ENCODE assay signal across 24 cellular contexts in the genomic region with DNA sequence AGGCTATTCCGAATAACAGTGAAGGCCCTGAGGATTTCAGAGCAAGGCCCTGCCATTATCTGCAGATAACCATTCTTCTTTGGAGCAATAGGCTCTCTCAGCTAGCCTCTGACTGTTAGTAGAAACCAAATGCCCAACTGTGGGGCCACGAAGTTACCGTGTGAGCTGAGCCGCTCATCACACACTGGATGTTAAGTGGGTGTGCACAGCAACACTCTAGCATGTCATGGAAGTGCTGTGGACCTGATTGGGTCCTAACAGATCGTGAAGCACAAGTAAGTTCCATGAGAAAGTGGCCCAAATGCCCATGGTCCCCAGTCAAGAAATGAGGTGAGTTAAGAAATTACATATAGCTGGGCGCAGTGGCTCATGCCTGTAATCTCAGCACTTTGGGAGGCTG.
"Had no signal": no experiment of that assay in that cellular context is flagged by ENCODE, and none has a peak within 500 bp of the region (broad histone marks: within the 10 kb centered on the region; RNA-seq: fewer than 3 reads in every experiment).

No MANE protein-coding gene starts in this region.

- H3K4me1 ChIP-seq: stomach, suprapubic skin, thyroid gland, tibial artery, tibial nerve, transverse colon, upper lobe of left lung, upper lobe of right lung, uterus, vagina had no signal

- H3K4me3 ChIP-seq: stomach, suprapubic skin, thoracic aorta, thyroid gland, tibial artery, tibial nerve, transverse colon, upper lobe of left lung, upper lobe of right lung, uterus, vagina had no signal

- H3K27me3 ChIP-seq: stomach, suprapubic skin, testis, thyroid gland, tibial artery, tibial nerve, transverse colon, upper lobe of left lung, upper lobe of right lung, uterus, vagina had no signal

- H3K36me3 ChIP-seq: stomach, suprapubic skin, thoracic aorta, thyroid gland, tibial artery, tibial nerve, transverse colon, upper lobe of left lung, upper lobe of right lung, uterus, vagina had no signal

- H3K27ac ChIP-seq: stomach, suprapubic skin, testis, thoracic aorta, thyroid gland, tibial artery, tibial nerve, transverse colon, upper lobe of left lung, upper lobe of right lung, uterus, vagina had no signal

- H3K9me3 ChIP-seq: suprapubic skin, testis, thoracic aorta, thyroid gland, transverse colon, upper lobe of left lung, upper lobe of right lung, uterus, vagina had no signal

- DNase-seq: stimulated activated CD4-positive, alpha-beta T cell treated with anti-CD3 and anti-CD28 coated beads, Interleukin-2, amount 100 ng/mL, for 48 hours; stimulated activated CD4-positive, alpha-beta T cell treated with anti-CD3 and anti-CD28 coated beads, Interleukin-4, amount 100 ng/mL, for 1 hour; stimulated activated CD4-positive, alpha-beta T cell treated with anti-CD3 and anti-CD28 coated beads, Interleukin-4, amount 100 ng/mL, for 24 hours; stimulated activated CD4-positive, alpha-beta T cell treated with anti-CD3 and anti-CD28 coated beads, Interleukin-4, amount 100 ng/mL, for 4 hours; stimulated activated CD8-positive, alpha-beta memory T cell treated with anti-CD3 and anti-CD28 coated beads, Interleukin-4, amount 100 ng/mL, for 48 hours; stimulated activated naive B cell treated with anti-CD40 and anti-IgM and Interleukin-4, amounts not matched to agents 10 μg/mL and 1 μg/mL and 100 μg/mL, for 72 hours; stimulated activated naive CD4-positive, alpha-beta T cell; stimulated activated naive CD4-positive, alpha-beta T cell treated with Interleukin-2 at 50 U/mL for 16 hours; stimulated activated naive CD8-positive, alpha-beta T cell treated with anti-CD3 and anti-CD28 coated beads, Interleukin-15, amount 100 ng/mL, for 72 hours; stimulated activated naive CD8-positive, alpha-beta T cell treated with anti-CD3 and anti-CD28 coated beads, Interleukin-15, Interleukin-2, amounts not matched to agents 100 U/mL and 50 U/mL, for 24 hours; stomach; substantia nigra; testis; thyroid gland; tibial artery; transverse colon; trophoblast cell; upper lobe of left lung; upper lobe of right lung; uterus had no signal
